Comparison of ENCODE assay signal across 14 cellular contexts in genomic region chrX:9897761-9898161, GRCh38.
DNase-seq lines count a peak whose midpoint lies in the region; ATAC-seq and TF ChIP-seq lines count a peak whose summit lies in the region.
"Had no signal": no experiment of that assay in that cellular context is flagged by ENCODE, and none has a peak within 500 bp of the region (broad histone marks: within the 10 kb centered on the region; RNA-seq: fewer than 3 reads in every experiment).

No MANE protein-coding gene starts in this region.

- H3K27me3 ChIP-seq in adrenal gland, result no peaks in the 10 kb centered on the region
- H3K27me3 ChIP-seq: cardiac muscle cell had no signal

- TF ChIP-seq CTCF in astrocyte of the spinal cord (IDR thresholded peaks at IDR 0.05; ENCODE audit: low read depth, low read length), result no peak
- no peak for TF ChIP-seq CTCF in adrenal gland (IDR thresholded peaks at IDR 0.05)

- H3K4me3 ChIP-seq in astrocyte of the spinal cord (ENCODE audit: low read depth, low read length), result no peak overlapping the region
- no peak overlapping the region for H3K4me3 ChIP-seq in adrenal gland
- H3K4me3 ChIP-seq: cardiac muscle cell, GM23338 had no signal

- intact Hi-C loops in adrenal gland (cut with DNase I), result no loop called here

- WGBS in adrenal gland, 4 donors, result 67 to 82% (median 72%) methylated on average over 6 of the region's 6 CpGs

- TF ChIP-seq POLR2A in adrenal gland (IDR thresholded peaks at IDR 0.05), result no peak

- no peak overlapping the region for H3K27ac ChIP-seq in adrenal gland
- H3K27ac ChIP-seq: cardiac muscle cell had no signal

- in situ Hi-C loops in astrocyte of the spinal cord (cut with HindIII; ENCODE audit: low sequenced_read_pairs), result no loop called here

- DNase-seq in A172 (ENCODE audit: low spot score) (peak; percentile 69), HS-27A (ENCODE audit: low read depth) (peak; percentile 48), astrocyte of the spinal cord (ENCODE audit: low read depth, low spot score) (peak; percentile 96), kidney glomerular epithelial cell (lab: John Stamatoyannopoulos, UW) (peak; percentile 33), adrenal gland (no peak), mucosa of gallbladder (ENCODE audit: low spot score) (no peak), NCI-H1417 (lab: John Stamatoyannopoulos, UW) (no peak)
- DNase-seq: activated CD4-positive, alpha-beta T cell treated with anti-CD3 and anti-CD28 coated beads for 4 hours; natural killer cell; NCI-H1694 treated with DMSO at 0.1 percent for 48 hours; NK-92 treated with Interleukin-12 subunit alpha and Interleukin-12 subunit beta, amount 100 ng/mL, for 24 hours had no signal

- H3K36me3 ChIP-seq in adrenal gland (replicated peaks in 1 of 2), result no peaks in the 10 kb centered on the region

- no peak for ATAC-seq in HG02840 (IDR thresholded peaks at IDR 0.05; ENCODE audit: low FRiP score, unreplicated experiment)
- ATAC-seq: GM23338, natural killer cell had no signal

- no peaks in the 10 kb centered on the region for H3K9me3 ChIP-seq in adrenal gland (replicated peaks in 1 of 3)

- H3K4me1 ChIP-seq in adrenal gland (replicated peaks in 1 of 2), result no peaks in the 10 kb centered on the region

Comparison
In these comparisons a context has a peak if more than half of its experiments do, and no peak if none do; other contexts are left out.
1. DNase-seq: peak in A172 (single experiment), HS-27A (single experiment), astrocyte of the spinal cord (single experiment) and kidney glomerular epithelial cell (single experiment); none in adrenal gland (0 of 7), mucosa of gallbladder (single experiment) and NCI-H1417 (0 of 3).